9 cellular contexts compared by ENCODE assay signal in the genomic region with DNA sequence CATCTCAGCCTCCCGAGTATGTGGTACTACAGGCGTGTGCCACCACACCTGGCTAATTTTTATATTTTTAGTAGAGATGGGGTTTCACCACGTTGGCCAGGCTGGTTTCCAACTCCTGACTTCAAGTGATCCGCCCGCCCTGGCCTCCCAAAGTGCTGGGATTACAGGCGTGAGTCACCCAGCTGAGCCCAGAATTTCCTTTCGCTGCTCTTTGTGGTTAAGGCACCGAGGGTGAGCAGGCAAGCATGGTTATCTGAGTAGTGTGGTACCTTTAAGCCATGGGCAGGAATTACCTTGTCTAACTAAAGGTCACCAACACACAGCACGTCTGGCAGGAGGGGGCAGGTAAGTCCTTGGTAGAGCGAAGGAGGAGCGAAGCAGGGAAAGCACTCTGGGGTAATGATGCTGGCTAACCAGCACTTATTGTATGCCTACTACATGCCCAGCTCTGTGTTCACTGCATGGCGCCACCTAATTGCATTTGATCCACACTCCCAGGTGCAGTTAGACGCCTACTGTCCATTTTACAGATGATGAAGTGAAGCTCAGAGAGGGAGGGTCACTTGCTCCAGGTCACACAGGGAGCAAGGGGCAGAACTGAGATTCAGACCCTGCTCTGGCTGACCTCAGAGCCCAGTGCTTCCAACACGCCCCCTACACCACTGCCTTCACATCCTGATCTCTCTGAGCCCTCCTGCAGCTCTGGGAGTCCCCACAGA. TPM values are rescaled to one million over a fixed set of nuclear protein-coding genes. Genes with fewer than 3 reads are reported as not detected.
A peak's percentile ranks its signal among the peaks of the same experiment; 100 is the strongest.
DNase-seq lines count a peak whose midpoint lies in the region; TF ChIP-seq lines count a peak whose summit lies in the region.
"Had no signal": no experiment of that assay in that cellular context is flagged by ENCODE, and none has a peak within 500 bp of the region (broad histone marks: within the 10 kb centered on the region; RNA-seq: fewer than 3 reads in every experiment).

No MANE protein-coding gene starts in this region.

- TF ChIP-seq POLR2A in breast epithelium (IDR thresholded peaks at IDR 0.05): no peak

- H3K9me3 ChIP-seq in BLaER1 treated with 17β-estradiol and CSF1 and Interleukin-3, amounts not matched to agents 10 nM and 100 nM (replicated peaks in 1 of 11): no peaks in the 10 kb centered on the region
- no peaks in the 10 kb centered on the region for H3K9me3 ChIP-seq in breast epithelium
- H3K9me3 ChIP-seq in OCI-LY7 (ENCODE audit: low read length): no peaks in the 10 kb centered on the region

- intact Hi-C loops in breast epithelium (cut with DNase I; ENCODE audit: low total_unique reads): no loop called here
- intact Hi-C loops in OCI-LY7 (cut with micrococcal nuclease; ENCODE audit: unreplicated experiment): no loop called here
- intact Hi-C loops in activated T-helper 2 cell treated with anti-CD3 and anti-CD28 coated beads, Interferon-gamma antibody, Interleukin-2, Interleukin-4, amounts not matched to agents 10 μg/mL and 5 μg/mL and 100 μg/mL, durations not matched to agents 14 hours and 24 hours and 36 hours (cut with micrococcal nuclease): loop anchor here (10.0 kb wide), 1 partner anchor 62 kb away; a partner anchor contains a TSS

- TF ChIP-seq CTCF in breast epithelium (IDR thresholded peaks at IDR 0.05) (no peak), OCI-LY7 (conservative IDR thresholded peaks at IDR 0.05; ENCODE audit: low read length) (no peak)

- no peak overlapping the region for H3K27ac Mint-ChIP-seq in activated T-helper 2 cell treated with anti-CD3 and anti-CD28 coated beads, Interferon-gamma antibody, Interleukin-2, Interleukin-4, amounts not matched to agents 10 μg/mL and 5 μg/mL and 100 μg/mL, durations not matched to agents 14 hours and 24 hours and 36 hours

- no peaks in the 10 kb centered on the region for H3K27me3 ChIP-seq in BLaER1 treated with 17β-estradiol and CSF1 and Interleukin-3, amounts not matched to agents 10 nM and 100 nM
- no peaks in the 10 kb centered on the region for H3K27me3 ChIP-seq in breast epithelium

- peak overlapping the region in 2 of 10 experiments; percentile 6 to 32; a peak in 3 of 20 replicates for H3K4me3 ChIP-seq in BLaER1 treated with 17β-estradiol and CSF1 and Interleukin-3, amounts not matched to agents 10 nM and 100 nM
- no peak overlapping the region for H3K4me3 ChIP-seq in breast epithelium
- no peak overlapping the region for H3K4me3 ChIP-seq in OCI-LY7 (ENCODE audit: low read depth, low read length, poor library complexity, severe bottlenecking)

- H3K36me3 ChIP-seq in BLaER1 treated with 17β-estradiol and CSF1 and Interleukin-3, amounts not matched to agents 10 nM and 100 nM: 0 out of 22 replicates have a peak, but pooled peaks cover 0 to under 1% (median 0%) of the 10 kb centered on the region in 11 experiments
- H3K36me3 ChIP-seq in breast epithelium (no peaks in the 10 kb centered on the region), OCI-LY7 (ENCODE audit: insufficient read depth, low read length) (no peaks in the 10 kb centered on the region)

- H3K27me3 Mint-ChIP-seq in activated T-helper 2 cell treated with anti-CD3 and anti-CD28 coated beads, Interferon-gamma antibody, Interleukin-2, Interleukin-4, amounts not matched to agents 10 μg/mL and 5 μg/mL and 100 μg/mL, durations not matched to agents 14 hours and 24 hours and 36 hours (ENCODE audit: low read depth): no peaks in the 10 kb centered on the region

- peak overlapping the region in 10 of 11 experiments; percentile 0 to 99 (median 40); a peak in 13 of 22 replicates for H3K9ac ChIP-seq in BLaER1 treated with 17β-estradiol and CSF1 and Interleukin-3, amounts not matched to agents 10 nM and 100 nM

- POLR2A ChIA-PET in OCI-LY7 (lab: Charles Lee): no interaction called here

- peaks cover 75 to 89% (median 85%) of the 10 kb centered on the region in 10 experiments for H3K4me1 ChIP-seq in BLaER1 treated with 17β-estradiol and CSF1 and Interleukin-3, amounts not matched to agents 10 nM and 100 nM
- H3K4me1 ChIP-seq in breast epithelium (peaks cover 3 to 4% of the 10 kb centered on the region in 2 donors), OCI-LY7 (ENCODE audit: insufficient read depth, low read length, poor library complexity, severe bottlenecking) (peaks cover 22% of the 10 kb centered on the region)

- H3K27ac ChIP-seq in BLaER1 treated with 17β-estradiol and CSF1 and Interleukin-3, amounts not matched to agents 10 nM and 100 nM: peak overlapping the region in 8 of 11 experiments; percentile 76 to 100 (median 86); a peak in 17 of 22 replicates
- H3K27ac ChIP-seq in breast epithelium: peak overlapping the region; percentile 43 to 50
- no peak overlapping the region for H3K27ac ChIP-seq in OCI-LY7 (ENCODE audit: low read depth, low read length, poor library complexity, severe bottlenecking)

- no peak overlapping the region for H2AFZ ChIP-seq in OCI-LY7 (ENCODE audit: low read length)

- CTCF ChIA-PET in OCI-LY7 (lab: Charles Lee; ENCODE audit: unreplicated experiment): no interaction called here

- H3K9me3 Mint-ChIP-seq in activated T-helper 2 cell treated with anti-CD3 and anti-CD28 coated beads, Interferon-gamma antibody, Interleukin-2, Interleukin-4, amounts not matched to agents 10 μg/mL and 5 μg/mL and 100 μg/mL, durations not matched to agents 14 hours and 24 hours and 36 hours: no peaks in the 10 kb centered on the region

- no peaks in the 10 kb centered on the region for H3K36me3 Mint-ChIP-seq in activated T-helper 2 cell treated with anti-CD3 and anti-CD28 coated beads, Interferon-gamma antibody, Interleukin-2, Interleukin-4, amounts not matched to agents 10 μg/mL and 5 μg/mL and 100 μg/mL, durations not matched to agents 14 hours and 24 hours and 36 hours (ENCODE audit: low read depth)

- H4K20me1 ChIP-seq in BLaER1 treated with 17β-estradiol and CSF1 and Interleukin-3, amounts not matched to agents 10 nM and 100 nM: peaks cover under 1 to 9% (median 4%) of the 10 kb centered on the region in 11 experiments; a peak in 18 of 22 replicates
- no peaks in the 10 kb centered on the region for H4K20me1 ChIP-seq in OCI-LY7 (ENCODE audit: insufficient read depth, low read length)

- H3K9me2 ChIP-seq in OCI-LY7 (ENCODE audit: insufficient read depth, low read length): no peaks in the 10 kb centered on the region

- H3K4me1 Mint-ChIP-seq in activated T-helper 2 cell treated with anti-CD3 and anti-CD28 coated beads, Interferon-gamma antibody, Interleukin-2, Interleukin-4, amounts not matched to agents 10 μg/mL and 5 μg/mL and 100 μg/mL, durations not matched to agents 14 hours and 24 hours and 36 hours (ENCODE audit: low read depth): peaks cover 19% of the 10 kb centered on the region

- H3K4me2 ChIP-seq in BLaER1 treated with 17β-estradiol and CSF1 and Interleukin-3, amounts not matched to agents 10 nM and 100 nM: peak overlapping the region; percentile 79 to 97 (median 89)
- no peak overlapping the region for H3K4me2 ChIP-seq in OCI-LY7 (ENCODE audit: low read length)

- no peak overlapping the region for H3K4me3 Mint-ChIP-seq in activated T-helper 2 cell treated with anti-CD3 and anti-CD28 coated beads, Interferon-gamma antibody, Interleukin-2, Interleukin-4, amounts not matched to agents 10 μg/mL and 5 μg/mL and 100 μg/mL, durations not matched to agents 14 hours and 24 hours and 36 hours (ENCODE audit: low read depth)

- DNase-seq in M059J (ENCODE audit: low read depth): peak; percentile 95
- no peak for DNase-seq in breast epithelium (ENCODE audit: low spot score in 2 of 2)
- DNase-seq in myocyte (ENCODE audit: low read depth): peak; percentile 74
- no peak for DNase-seq in NOMO-1 treated with dmso at 0.1 percent for 144 hours (lab: John Stamatoyannopoulos, UW; ENCODE audit: unreplicated experiment)
- DNase-seq in iPS-NIHi7 (ENCODE audit: extremely low spot score): no peak
- no peak for DNase-seq in OCI-LY7 (ENCODE audit: low spot score)
- no peak for DNase-seq in activated T-helper 2 cell treated with anti-CD3 and anti-CD28 coated beads, Interferon-gamma antibody, Interleukin-2, Interleukin-4, amounts not matched to agents 10 μg/mL and 5 μg/mL and 100 μg/mL, durations not matched to agents 14 hours and 24 hours and 36 hours (ENCODE audit: low spot score)
- DNase-seq: NCI-H345 had no signal

- H3K79me2 ChIP-seq in OCI-LY7 (ENCODE audit: insufficient read depth, low read depth, low read length): peaks cover 9% of the 10 kb centered on the region; the same call in 1 of the 2 replicates

- BruUV-seq in OCI-LY7 (replicated peaks; lab: Mats Ljungman, UMichigan): no TSS peak

RNA-seq across cellular contexts. Expression of a gene that starts 45.7 kb away (rescaled TPM):
- 42.5 and 68.1 TPM in 2 replicates for total RNA-seq in M059J (2014; rRNA removed; shearing (Covaris generic))
- 10 to 100 TPM; 78.3 to 95.0 (median 88.3) TPM for total RNA-seq in breast epithelium
- 26.6 and 33.0 TPM in 2 replicates for total RNA-seq in myocyte
- polyA plus RNA-seq in myocyte (2012): 69.5 TPM
- total RNA-seq in OCI-LY7 (2014; rRNA removed; shearing (Covaris generic)): 24.4 and 31.6 TPM in 2 replicates
- 30.6 and 31.1 TPM in 2 replicates for total RNA-seq in OCI-LY7 (2022)
- 37.2 and 43.3 TPM in 2 replicates for total RNA-seq in activated T-helper 2 cell treated with anti-CD3 and anti-CD28 coated beads, Interferon-gamma antibody, Interleukin-2, Interleukin-4, amounts not matched to agents 10 μg/mL and 5 μg/mL and 100 μg/mL, durations not matched to agents 14 hours and 24 hours and 36 hours

RNA-seq across cellular contexts. Expression of a gene that starts 56.4 kb away (rescaled TPM):
- total RNA-seq in M059J (2014; rRNA removed; shearing (Covaris generic)): 20.6 and 25.9 TPM in 2 replicates
- total RNA-seq in breast epithelium (10 to 100 TPM; 24.5 to 29.4 (median 24.6) TPM), myocyte (11.5 and 30.4 TPM in 2 replicates), OCI-LY7 (2022) (58.6 and 62.3 TPM in 2 replicates)
- polyA plus RNA-seq in myocyte (2012): 16.5 TPM
- total RNA-seq in OCI-LY7 (2014; rRNA removed; shearing (Covaris generic)): 64.6 and 79.0 TPM in 2 replicates
- total RNA-seq in activated T-helper 2 cell treated with anti-CD3 and anti-CD28 coated beads, Interferon-gamma antibody, Interleukin-2, Interleukin-4, amounts not matched to agents 10 μg/mL and 5 μg/mL and 100 μg/mL, durations not matched to agents 14 hours and 24 hours and 36 hours: 55.4 and 60.6 TPM in 2 replicates

Comparison
In these comparisons a context has a peak if more than half of its experiments do, and no peak if none do; other contexts are left out.
1. DNase-seq: peak in M059J (single experiment) and myocyte (single experiment); none in breast epithelium (0 of 2), NOMO-1 treated with dmso at 0.1 percent for 144 hours (single experiment), iPS-NIHi7 (single experiment), OCI-LY7 (single experiment) and activated T-helper 2 cell treated with anti-CD3 and anti-CD28 coated beads, Interferon-gamma antibody, Interleukin-2, Interleukin-4, amounts not matched to agents 10 μg/mL and 5 μg/mL and 100 μg/mL, durations not matched to agents 14 hours and 24 hours and 36 hours (single experiment).